In genomic region chr12:110556705-110557104, GRCh38 we compare ENCODE assay signal across 11 cellular contexts. TPM values are rescaled to one million over a fixed set of nuclear protein-coding genes. Genes with fewer than 3 reads are reported as not detected.
DNase-seq lines count a peak whose midpoint lies in the region; ATAC-seq lines count a peak whose summit lies in the region.
"Had no signal": no experiment of that assay in that cellular context is flagged by ENCODE, and none has a peak within 500 bp of the region (broad histone marks: within the 10 kb centered on the region; RNA-seq: fewer than 3 reads in every experiment).

No MANE protein-coding gene starts in this region.

- peak overlapping the region in 3 of 4 donors; percentile 2 to 29 (median 3) for H3K4me3 Mint-ChIP-seq in CD4-positive, CD25-positive, alpha-beta regulatory T cell

- H3K4me1 ChIP-seq in CD4-positive, CD25-positive, alpha-beta regulatory T cell (ENCODE audit: control insufficient read depth, insufficient read depth, low read length, poor library complexity, severe bottlenecking), result peaks cover 34% of the 10 kb centered on the region

- no peaks in the 10 kb centered on the region for H3K36me3 ChIP-seq in CD4-positive, CD25-positive, alpha-beta regulatory T cell (ENCODE audit: control insufficient read depth, insufficient read depth, low read length)
- H3K36me3 ChIP-seq in SK-N-MC (ENCODE audit: insufficient read depth, low read length), result 0 out of 2 replicates have a peak, but pooled peaks cover 2% of the 10 kb centered on the region
- H3K36me3 ChIP-seq: suprapubic skin had no signal

- H3K36me3 Mint-ChIP-seq in CD4-positive, CD25-positive, alpha-beta regulatory T cell, result peaks cover 10% of the 10 kb centered on the region

- no peak overlapping the region for H3K9ac ChIP-seq in SK-N-MC (ENCODE audit: insufficient read length)
- H3K9ac ChIP-seq: BLaER1 had no signal

- peaks cover 44 to 75% (median 48%) of the 10 kb centered on the region in 4 donors for H3K4me1 Mint-ChIP-seq in CD4-positive, CD25-positive, alpha-beta regulatory T cell

- no peaks in the 10 kb centered on the region for H3K27me3 Mint-ChIP-seq in CD4-positive, CD25-positive, alpha-beta regulatory T cell

- no peak overlapping the region for H3K4me3 ChIP-seq in CD4-positive, CD25-positive, alpha-beta regulatory T cell (ENCODE audit: low read depth, low read length)
- H3K4me3 ChIP-seq in SK-N-MC, result no peak overlapping the region
- H3K4me3 ChIP-seq: BLaER1, suprapubic skin had no signal

- no peak overlapping the region for H3K27ac ChIP-seq in CD4-positive, CD25-positive, alpha-beta regulatory T cell (ENCODE audit: insufficient read depth, low read length, poor library complexity, severe bottlenecking)
- H3K27ac ChIP-seq in SK-N-MC, result peak overlapping the region; percentile 91; the same call in 1 of the 2 replicates
- H3K27ac ChIP-seq: BLaER1 had no signal

- DNase-seq in CD4-positive, CD25-positive, alpha-beta regulatory T cell, result no peak
- no peak for DNase-seq in SK-N-MC (ENCODE audit: low read depth, low spot score)
- no peak for DNase-seq in left lobe of liver (ENCODE audit: low spot score)
- DNase-seq in NCI-H2227 treated with DMSO at 0.1 percent for 48 hours (lab: John Stamatoyannopoulos, UW), result no peak
- no peak for DNase-seq in NCI-H2081 (lab: John Stamatoyannopoulos, UW)
- DNase-seq: effector CD4-positive, alpha-beta T cell; small intestine had no signal

- H3K9me3 Mint-ChIP-seq in CD4-positive, CD25-positive, alpha-beta regulatory T cell, result peaks cover 0 to 3% (median 0%) of the 10 kb centered on the region in 7 donors

- ATAC-seq in CD4-positive, CD25-positive, alpha-beta regulatory T cell (ENCODE audit: low read depth in 2 of 2), result no peak
- ATAC-seq in left lobe of liver, result peak; percentile 28
- ATAC-seq in GM21529 (IDR thresholded peaks at IDR 0.05; ENCODE audit: unreplicated experiment), result no peak

- H3K9me3 ChIP-seq in CD4-positive, CD25-positive, alpha-beta regulatory T cell (ENCODE audit: control insufficient read depth in 2 of 2, low read length in 2 of 2), result no peaks in the 10 kb centered on the region
- H3K9me3 ChIP-seq in SK-N-MC (ENCODE audit: low read depth, low read length), result no peaks in the 10 kb centered on the region
- H3K9me3 ChIP-seq: suprapubic skin had no signal

- H3K27ac Mint-ChIP-seq in CD4-positive, CD25-positive, alpha-beta regulatory T cell, result peak overlapping the region in 1 of 3 donors; percentile 57

- no peaks in the 10 kb centered on the region for H3K27me3 ChIP-seq in CD4-positive, CD25-positive, alpha-beta regulatory T cell (ENCODE audit: control insufficient read depth, insufficient read depth, low read length)
- H3K27me3 ChIP-seq: BLaER1, suprapubic skin had no signal

RNA-seq across cellular contexts. Expression of gene PPTC7, which starts 26.4 kb away (rescaled TPM):
- total RNA-seq in CD4-positive, CD25-positive, alpha-beta regulatory T cell, result 42.3 TPM
- 10 to 100 TPM in 1 of 4 donors, 1 to 10 TPM in 3; 6.7 to 10.3 (median 8.4) TPM for polyA plus RNA-seq in CD4-positive, CD25-positive, alpha-beta regulatory T cell
- total RNA-seq in left lobe of liver, result 12.7 TPM

RNA-seq across cellular contexts. Expression of gene RAD9B, which starts 54.6 kb away (rescaled TPM):
- total RNA-seq in CD4-positive, CD25-positive, alpha-beta regulatory T cell, result 0.35 TPM
- polyA plus RNA-seq in CD4-positive, CD25-positive, alpha-beta regulatory T cell, result 1 to 10 TPM in 3 of 4 donors, under 1 TPM in 1; 0.91 to 1.2 (median 1.1) TPM
- total RNA-seq in left lobe of liver, result 0.25 TPM
- total RNA-seq: H1 had no signal

RNA-seq across cellular contexts. Expression of gene VPS29, which starts 54.8 kb away (rescaled TPM):
- 102 TPM for total RNA-seq in CD4-positive, CD25-positive, alpha-beta regulatory T cell
- 100 to 1,000 TPM; 194 to 239 (median 210) TPM for polyA plus RNA-seq in CD4-positive, CD25-positive, alpha-beta regulatory T cell
- 42.3 TPM for total RNA-seq in left lobe of liver

RNA-seq across cellular contexts. Expression of gene TCTN1, which starts 57.2 kb away (rescaled TPM):
- total RNA-seq in CD4-positive, CD25-positive, alpha-beta regulatory T cell, result 1.6 TPM
- 1 to 10 TPM; 2.7 to 5.8 (median 4.0) TPM for polyA plus RNA-seq in CD4-positive, CD25-positive, alpha-beta regulatory T cell
- 14.8 TPM for total RNA-seq in left lobe of liver
